In genomic region chr2:159035790-159036411, GRCh38 we compare ENCODE assay signal across 9 cellular contexts.
DNase-seq lines count a peak whose midpoint lies in the region; ATAC-seq and TF ChIP-seq lines count a peak whose summit lies in the region.
"Had no signal": no experiment of that assay in that cellular context is flagged by ENCODE, and none has a peak within 500 bp of the region (broad histone marks: within the 10 kb centered on the region; RNA-seq: fewer than 3 reads in every experiment).

No MANE protein-coding gene starts in this region.

- H3K36me3 ChIP-seq in right atrium auricular region = no peaks in the 10 kb centered on the region
- H3K36me3 ChIP-seq: uterus had no signal

- peaks cover 4% of the 10 kb centered on the region for H3K27me3 Mint-ChIP-seq in T-helper 17 cell

- in situ Hi-C loops in KBM-7 (cut with MboI; ENCODE audit: low pct_unique_long_range_greater_than_20kb, low sequenced_read_pairs) = no loop called here

- H3K27ac ChIP-seq in right atrium auricular region = peak overlapping the region; percentile 39 to 79

- H3K4me3 Mint-ChIP-seq in T-helper 17 cell = no peak overlapping the region

- H3K9me3 ChIP-seq in T-helper 17 cell (ENCODE audit: control insufficient read depth, low read length, poor library complexity, severe bottlenecking) (no peaks in the 10 kb centered on the region), right atrium auricular region (no peaks in the 10 kb centered on the region)
- H3K9me3 ChIP-seq: uterus had no signal

- peak in 1 of 2 donors; percentile 43 for TF ChIP-seq CTCF in right atrium auricular region (IDR thresholded peaks at IDR 0.05)

- peaks cover 2% of the 10 kb centered on the region for H3K36me3 Mint-ChIP-seq in T-helper 17 cell (ENCODE audit: low read depth)

- no peaks in the 10 kb centered on the region for H3K27me3 ChIP-seq in right atrium auricular region
- H3K27me3 ChIP-seq: uterus had no signal

- H3K4me1 Mint-ChIP-seq in T-helper 17 cell = peaks cover 2% of the 10 kb centered on the region

- H3K4me1 ChIP-seq in right atrium auricular region = peaks cover 0 to 44% of the 10 kb centered on the region in 2 donors

- H3K27ac Mint-ChIP-seq in T-helper 17 cell = no peak overlapping the region

- DNase-seq in DMS 273 treated with DMSO at 0.1 percent for 48 hours (lab: John Stamatoyannopoulos, UW) (peak; percentile 22), KBM-7 (peak; percentile 17), T-helper 17 cell (peak in 1 of 3 donors; percentile 6), right atrium auricular region (ENCODE audit: low spot score) (no peak), Ammon's horn (ENCODE audit: low spot score) (no peak), NOMO-1 treated with dmso at 0.1 percent for 144 hours (lab: John Stamatoyannopoulos, UW; ENCODE audit: unreplicated experiment) (no peak)
- DNase-seq in stimulated activated naive CD8-positive, alpha-beta T cell treated with anti-CD3 and anti-CD28 coated beads, Interleukin-15, Interleukin-2, amounts not matched to agents 100 U/mL and 50 U/mL, for 24 hours = no peak

- ATAC-seq in T-helper 17 cell (peak; percentile 56), HG02870 (IDR thresholded peaks at IDR 0.05; ENCODE audit: unreplicated experiment) (no peak)
- ATAC-seq in stimulated activated naive CD8-positive, alpha-beta T cell treated with anti-CD3 and anti-CD28 coated beads, Interleukin-15, Interleukin-2, amounts not matched to agents 100 U/mL and 50 U/mL, for 24 hours = peak; percentile 36

- no peak overlapping the region for H3K4me3 ChIP-seq in right atrium auricular region
- H3K4me3 ChIP-seq: uterus had no signal

Comparison
In these comparisons a context has a peak if more than half of its experiments do, and no peak if none do; other contexts are left out.
1. DNase-seq: peak in DMS 273 treated with DMSO at 0.1 percent for 48 hours (single experiment) and KBM-7 (single experiment); none in right atrium auricular region (single experiment), stimulated activated naive CD8-positive, alpha-beta T cell treated with anti-CD3 and anti-CD28 coated beads, Interleukin-15, Interleukin-2, amounts not matched to agents 100 U/mL and 50 U/mL, for 24 hours (single experiment), Ammon's horn (single experiment) and NOMO-1 treated with dmso at 0.1 percent for 144 hours (single experiment).